9 cellular contexts compared by ENCODE assay signal in the genomic region with DNA sequence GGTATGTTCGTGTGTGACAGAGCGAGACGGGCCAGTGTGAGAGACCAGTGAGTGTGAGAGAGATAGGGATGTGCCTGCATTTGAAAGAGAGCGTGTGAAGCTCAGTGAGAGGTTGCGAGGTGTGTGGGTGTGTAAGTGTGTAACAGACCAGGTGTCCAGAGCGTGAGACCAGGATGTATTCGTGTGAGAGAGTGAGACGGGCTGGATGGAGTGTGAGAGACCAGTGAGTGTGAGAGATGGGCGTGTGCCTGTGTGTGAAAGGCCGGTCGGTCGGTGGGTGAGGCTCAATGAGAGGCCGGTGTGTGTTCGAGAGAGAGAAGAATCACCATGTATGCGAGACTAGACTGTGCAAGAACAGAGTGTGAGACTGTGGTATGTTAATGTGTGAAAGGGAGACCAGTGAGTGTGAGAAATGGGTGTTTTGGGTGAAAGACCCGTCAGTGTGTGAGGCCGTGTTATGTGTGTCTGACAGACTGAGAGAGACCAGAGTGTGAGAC. TPM values are rescaled to one million over a fixed set of nuclear protein-coding genes. Genes with fewer than 3 reads are reported as not detected.
DNase-seq lines count a peak whose midpoint lies in the region; ATAC-seq and TF ChIP-seq lines count a peak whose summit lies in the region.
"Had no signal": no experiment of that assay in that cellular context is flagged by ENCODE, and none has a peak within 500 bp of the region (broad histone marks: within the 10 kb centered on the region; RNA-seq: fewer than 3 reads in every experiment).

No MANE protein-coding gene starts in this region.

- TF ChIP-seq CTCF in BE2C (IDR thresholded peaks at IDR 0.05; ENCODE audit: low read depth, low read length) (no peak), fibroblast of lung (conservative IDR thresholded peaks at IDR 0.05 in 1 of 2, IDR thresholded peaks at IDR 0.05 in 1 of 2; ENCODE audit: low read depth in 1 of 2, low read length in 2 of 2) (no peak), ovary (IDR thresholded peaks at IDR 0.05) (no peak)

- H3K27ac ChIP-seq in fibroblast of lung (ENCODE audit: insufficient read depth, low read length) (peak overlapping the region; percentile 94), ovary (peak overlapping the region; percentile 97)

- no peaks in the 10 kb centered on the region for H3K9me3 ChIP-seq in BE2C
- no peaks in the 10 kb centered on the region for H3K9me3 ChIP-seq in fibroblast of lung (ENCODE audit: control insufficient read depth, insufficient read depth, low read depth, low read length)
- H3K9me3 ChIP-seq in ovary = no peaks in the 10 kb centered on the region

- peak overlapping the region; percentile 92 for H3K9ac ChIP-seq in fibroblast of lung (ENCODE audit: insufficient read depth, low read length)

- no peak for TF ChIP-seq POLR2A in ovary (IDR thresholded peaks at IDR 0.05)

- peak overlapping the region; percentile 70 for H3K4me3 ChIP-seq in BE2C (ENCODE audit: low read depth, low read length)
- H3K4me3 ChIP-seq in fibroblast of lung (replicated peaks in 1 of 4; ENCODE audit: control extremely low read depth in 1 of 4, insufficient read depth in 1 of 4, low read depth in 3 of 4, low read length in 4 of 4) = peak overlapping the region; percentile 63 to 96 (median 84)
- peak overlapping the region; percentile 70 for H3K4me3 ChIP-seq in ovary

- H3K4me2 ChIP-seq in fibroblast of lung (ENCODE audit: extremely low read depth, insufficient read depth, low read length) = peak overlapping the region; percentile 98

- intact Hi-C loops in ovary (cut with DNase I) = no loop called here

- no peak for TF ChIP-seq EP300 in ovary (IDR thresholded peaks at IDR 0.05)

- no peaks in the 10 kb centered on the region for H3K36me3 ChIP-seq in BE2C
- H3K36me3 ChIP-seq in fibroblast of lung (ENCODE audit: control insufficient read depth, insufficient read depth, low read length) = no peaks in the 10 kb centered on the region
- H3K36me3 ChIP-seq in ovary = no peaks in the 10 kb centered on the region

- no peak for DNase-seq in BE2C
- DNase-seq in NCI-H510A treated with DMSO at 0.1 percent for 48 hours (lab: John Stamatoyannopoulos, UW) = peak; percentile 23
- DNase-seq in fibroblast of lung (ENCODE audit: low read depth in 2 of 2) = no peak
- no peak for DNase-seq in ovary
- no peak for DNase-seq in NCI-H1417 treated with DMSO at 0.1 percent for 48 hours (lab: John Stamatoyannopoulos, UW)
- DNase-seq in AML-193 (lab: John Stamatoyannopoulos, UW) = no peak
- DNase-seq in NCI-H2171 (lab: John Stamatoyannopoulos, UW) = no peak
- DNase-seq: NCI-H1436 treated with DMSO at 0.1 percent for 48 hours had no signal

- no peaks in the 10 kb centered on the region for H3K79me2 ChIP-seq in fibroblast of lung (ENCODE audit: control insufficient read depth, insufficient read depth, low read length)

- H4K20me1 ChIP-seq in fibroblast of lung (ENCODE audit: control insufficient read depth, extremely low read depth, insufficient read depth, low read length) = no peaks in the 10 kb centered on the region

- peak overlapping the region; percentile 100 for H2AFZ ChIP-seq in fibroblast of lung (ENCODE audit: low read length)

- H3K27me3 ChIP-seq in BE2C (no peaks in the 10 kb centered on the region), fibroblast of lung (ENCODE audit: control insufficient read depth, insufficient read depth, low read length) (no peaks in the 10 kb centered on the region), ovary (no peaks in the 10 kb centered on the region)

- 3 to 5% (median 4%) methylated on average over 17 of the region's 17 CpGs for WGBS in ovary, 3 donors

- no peaks in the 10 kb centered on the region for H3K4me1 ChIP-seq in BE2C
- peaks cover 4% of the 10 kb centered on the region for H3K4me1 ChIP-seq in fibroblast of lung (ENCODE audit: control insufficient read depth, extremely low read depth, insufficient read depth, low read length)
- peaks cover 4% of the 10 kb centered on the region for H3K4me1 ChIP-seq in ovary (ENCODE audit: insufficient read depth)

- ATAC-seq in GM21528 (IDR thresholded peaks at IDR 0.05; ENCODE audit: low FRiP score, unreplicated experiment) = no peak

RNA-seq across cellular contexts. Expression of a gene that starts 0.7 kb away (rescaled TPM):
- polyA plus RNA-seq in BE2C (2012; ENCODE audit: insufficient read depth, insufficient read length, low read depth) = 1.5 TPM
- total RNA-seq in fibroblast of lung (4.4 and 9.2 TPM in 2 replicates), ovary (10 to 100 TPM in 5 of 7 donors, 1 to 10 TPM in 2; 5.9 to 22.4 (median 14.7) TPM)
- polyA plus RNA-seq in fibroblast of lung (1.7 and 2.4 TPM in 2 replicates), ovary (1 to 10 TPM; 6.4 to 10.0 TPM)
- 1.5 and 1.8 TPM in 2 replicates for polyA plus RNA-seq in fibroblast of lung (2012)
- 0.24 and 1.6 TPM in 2 replicates for polyA minus RNA-seq in fibroblast of lung (ENCODE audit: low replicate concordance)

RNA-seq across cellular contexts. Expression of a gene that starts 30.4 kb away (rescaled TPM):
- 4.1 TPM for polyA plus RNA-seq in BE2C (2012; ENCODE audit: insufficient read depth, insufficient read length, low read depth)
- 8.0 and 14.9 TPM in 2 replicates for total RNA-seq in fibroblast of lung
- polyA plus RNA-seq in fibroblast of lung = 6.1 and 7.5 TPM in 2 replicates
- 4.4 and 5.4 TPM in 2 replicates for polyA plus RNA-seq in fibroblast of lung (2012)
- polyA minus RNA-seq in fibroblast of lung (ENCODE audit: low replicate concordance) = 3.7 and 6.1 TPM in 2 replicates
- 10 to 100 TPM in 6 of 7 donors, 1 to 10 TPM in 1; 4.9 to 15.7 (median 13.5) TPM for total RNA-seq in ovary
- polyA plus RNA-seq in ovary = 10 to 100 TPM in 1 of 2 donors, 1 to 10 TPM in 1; 9.2 to 12.7 TPM

RNA-seq across cellular contexts. Expression of a gene that starts 31.2 kb away (rescaled TPM):
- 6.5 TPM for polyA plus RNA-seq in BE2C (2012; ENCODE audit: insufficient read depth, insufficient read length, low read depth)
- total RNA-seq in fibroblast of lung (6.4 and 6.6 TPM in 2 replicates), ovary (10 to 100 TPM in 4 of 7 donors, 1 to 10 TPM in 3; 5.5 to 12.8 (median 10.2) TPM)
- polyA plus RNA-seq in fibroblast of lung (1.3 and 2.0 TPM in 2 replicates), ovary (1 to 10 TPM; 4.5 to 9.8 TPM)
- 1.0 and 1.6 TPM in 2 replicates for polyA plus RNA-seq in fibroblast of lung (2012)
- polyA minus RNA-seq in fibroblast of lung (ENCODE audit: low replicate concordance) = 0.12 and 0.74 TPM in 2 replicates

RNA-seq across cellular contexts. Expression of a gene that starts 58.9 kb away (rescaled TPM):
- polyA plus RNA-seq in BE2C (2012; ENCODE audit: insufficient read depth, insufficient read length, low read depth) = 4.8 TPM
- total RNA-seq in fibroblast of lung (6.9 and 7.3 TPM in 2 replicates), ovary (1 to 10 TPM; 2.4 to 7.8 (median 6.7) TPM)
- polyA plus RNA-seq in fibroblast of lung (2.0 and 3.0 TPM in 2 replicates), ovary (1 to 10 TPM; 1.7 to 5.4 TPM)
- polyA plus RNA-seq in fibroblast of lung (2012) = 3.1 and 4.2 TPM in 2 replicates
- 0.82 and 1.0 TPM in 2 replicates for polyA minus RNA-seq in fibroblast of lung (ENCODE audit: low replicate concordance)
